Comparison of ENCODE assay signal across 11 cellular contexts in genomic region chrX:1493317-1493856, GRCh38. TPM values are rescaled to one million over a fixed set of nuclear protein-coding genes. Genes with fewer than 3 reads are reported as not detected.
A peak's percentile ranks its signal among the peaks of the same experiment; 100 is the strongest.
DNase-seq lines count a peak whose midpoint lies in the region; ATAC-seq and TF ChIP-seq lines count a peak whose summit lies in the region.
"Had no signal": no experiment of that assay in that cellular context is flagged by ENCODE, and none has a peak within 500 bp of the region (broad histone marks: within the 10 kb centered on the region; RNA-seq: fewer than 3 reads in every experiment).

No MANE protein-coding gene starts in this region.

- H3K4me1 Mint-ChIP-seq in natural killer cell, result peaks cover 39 to 55% of the 10 kb centered on the region in 2 donors

- H3K9ac ChIP-seq in OCI-LY1 (ENCODE audit: low read length), result peak overlapping the region; percentile 94

- peak overlapping the region; percentile 100 for H3K27ac ChIP-seq in OCI-LY1 (ENCODE audit: low read depth, low read length, poor library complexity, severe bottlenecking)
- no peak overlapping the region for H3K27ac ChIP-seq in hepatocyte

- peaks cover 0 to 5% of the 10 kb centered on the region in 2 donors for H3K9me3 Mint-ChIP-seq in natural killer cell

- no peaks in the 10 kb centered on the region for H3K27me3 Mint-ChIP-seq in natural killer cell (ENCODE audit: low read depth in 2 of 2)

- no peaks in the 10 kb centered on the region for H3K9me2 ChIP-seq in OCI-LY1 (ENCODE audit: low read depth, low read length)
- H3K9me2 ChIP-seq in hepatocyte (replicated peaks; ENCODE audit: insufficient read depth), result no peaks in the 10 kb centered on the region

- peaks cover 10% of the 10 kb centered on the region for H3F3A ChIP-seq in OCI-LY1 (ENCODE audit: insufficient read depth, low read length)

- ATAC-seq in GM18498 (IDR thresholded peaks at IDR 0.05; ENCODE audit: unreplicated experiment) (peak; percentile 1), GM21619 (IDR thresholded peaks at IDR 0.05; ENCODE audit: unreplicated experiment) (peak; percentile 6), natural killer cell (peak in 1 of 3 donors; percentile 2), HG03571 (IDR thresholded peaks at IDR 0.05; ENCODE audit: unreplicated experiment) (no peak)

- H4K20me1 ChIP-seq in OCI-LY1 (ENCODE audit: insufficient read depth, low read length), result no peaks in the 10 kb centered on the region
- H4K20me1 ChIP-seq in hepatocyte (ENCODE audit: insufficient read depth, poor library complexity, severe bottlenecking), result no peaks in the 10 kb centered on the region

- 44% methylated on average over 15 of the region's 16 CpGs for WGBS in hepatocyte (ENCODE audit: low lambda C conversion rate, missing lambda C conversion rate)

- H3K27ac Mint-ChIP-seq in natural killer cell, result peak overlapping the region; percentile 62 to 78

- H3K4me1 ChIP-seq in OCI-LY1 (ENCODE audit: insufficient read depth, low read length, severe bottlenecking), result peaks cover 64% of the 10 kb centered on the region
- no peaks in the 10 kb centered on the region for H3K4me1 ChIP-seq in hepatocyte (ENCODE audit: insufficient read depth)

- peaks cover 52% of the 10 kb centered on the region for H3K36me3 ChIP-seq in OCI-LY1 (ENCODE audit: insufficient read depth, low read length)
- H3K36me3 ChIP-seq in hepatocyte (replicated peaks; ENCODE audit: insufficient read depth, low read depth), result no peaks in the 10 kb centered on the region

- H3K27me3 ChIP-seq in OCI-LY1 (ENCODE audit: insufficient read depth, low read length), result no peaks in the 10 kb centered on the region
- H3K27me3 ChIP-seq in hepatocyte, result no peaks in the 10 kb centered on the region

- no peaks in the 10 kb centered on the region for H3K9me3 ChIP-seq in OCI-LY1 (ENCODE audit: low read length)
- H3K9me3 ChIP-seq in hepatocyte (ENCODE audit: low read depth), result no peaks in the 10 kb centered on the region

- H3K79me2 ChIP-seq in OCI-LY1 (ENCODE audit: insufficient read depth, low read length), result no peaks in the 10 kb centered on the region
- H3K79me2 ChIP-seq in hepatocyte, result no peaks in the 10 kb centered on the region

- H3K4me3 ChIP-seq in OCI-LY1 (ENCODE audit: low read depth, low read length, poor library complexity, severe bottlenecking) (peak overlapping the region; percentile 77), hepatocyte (no peak overlapping the region)
- H3K4me3 ChIP-seq: skin epidermis had no signal

- no peak for TF ChIP-seq CTCF in OCI-LY1 (IDR thresholded peaks at IDR 0.05; ENCODE audit: low read length)
- TF ChIP-seq CTCF in natural killer cell (IDR thresholded peaks at IDR 0.05), result no peak
- TF ChIP-seq CTCF in hepatocyte (IDR thresholded peaks at IDR 0.05; ENCODE audit: poor library complexity), result no peak

- no peak overlapping the region for H3K4me3 Mint-ChIP-seq in natural killer cell

- intact Hi-C loops in natural killer cell (cut with micrococcal nuclease), result no loop called here

- H3K4me2 ChIP-seq in OCI-LY1 (ENCODE audit: low read length) (peak overlapping the region; percentile 91), hepatocyte (no peak overlapping the region)

- DNase-seq in natural killer cell, result no peak
- DNase-seq in hepatocyte (ENCODE audit: low spot score), result no peak
- no peak for DNase-seq in NCI-H1436 treated with DMSO at 0.1 percent for 48 hours (lab: John Stamatoyannopoulos, UW)
- DNase-seq in NCI-H1694 (lab: John Stamatoyannopoulos, UW), result no peak
- DNase-seq: effector memory CD4-positive, alpha-beta T cell; NCI-H1092 treated with DMSO at 0.1 percent for 48 hours had no signal

- peaks cover 6% of the 10 kb centered on the region for H3K36me3 Mint-ChIP-seq in natural killer cell

- H2AFZ ChIP-seq in OCI-LY1 (ENCODE audit: low read length) (no peak overlapping the region), hepatocyte (no peak overlapping the region)

RNA-seq across cellular contexts. Expression of gene ASMTL, which starts 40.7 kb away (rescaled TPM):
- total RNA-seq in natural killer cell, result 10 to 100 TPM; 58.5 to 80.3 (median 66.1) TPM
- total RNA-seq in hepatocyte, result 10.1 and 15.1 TPM in 2 replicates
- 26.7 and 31.0 TPM in 2 replicates for polyA plus RNA-seq in hepatocyte

RNA-seq across cellular contexts. Expression of gene P2RY8, which starts 43.6 kb away (rescaled TPM):
- total RNA-seq in natural killer cell, result 100 to 1,000 TPM in 2 of 3 donors, 10 to 100 TPM in 1; 73.7 to 114 (median 107) TPM
- 0.07 TPM in 1 of 2 replicates, not detected in the other for total RNA-seq in hepatocyte
- polyA plus RNA-seq in hepatocyte, result 0.54 TPM in 1 of 2 replicates, not detected in the other

Comparison
In these comparisons a context has a peak if more than half of its experiments do, and no peak if none do; other contexts are left out.
1. RNA of gene P2RY8, which starts 43.6 kb away (total RNA-seq): 73.7 to 114 TPM in natural killer cell; 0.07 TPM in hepatocyte; every median in the first group is over 10 times any median in the second.